In genomic region chr3:112637700-112638099, GRCh38 we compare ENCODE assay signal across 12 cellular contexts. TPM values are rescaled to one million over a fixed set of nuclear protein-coding genes. Genes with fewer than 3 reads are reported as not detected.
DNase-seq lines count a peak whose midpoint lies in the region; ATAC-seq and TF ChIP-seq lines count a peak whose summit lies in the region.
"Had no signal": no experiment of that assay in that cellular context is flagged by ENCODE, and none has a peak within 500 bp of the region (broad histone marks: within the 10 kb centered on the region; RNA-seq: fewer than 3 reads in every experiment).

No MANE protein-coding gene starts in this region.

- H3K27me3 ChIP-seq in mucosa of rectum (ENCODE audit: control insufficient read depth in 2 of 2, insufficient read depth in 2 of 2, low read length in 2 of 2) (no peaks in the 10 kb centered on the region), stomach (no peaks in the 10 kb centered on the region)
- H3K27me3 ChIP-seq in CD4-positive, alpha-beta memory T cell (ENCODE audit: insufficient read depth, low read length), result no peaks in the 10 kb centered on the region

- WGBS in stomach, 5 donors, result 61 to 76% (median 73%) methylated on average over 4 of the region's 4 CpGs

- H3K36me3 ChIP-seq in mucosa of rectum (ENCODE audit: control insufficient read depth in 2 of 2, insufficient read depth in 2 of 2, low read length in 2 of 2) (no peaks in the 10 kb centered on the region), stomach (no peaks in the 10 kb centered on the region)
- H3K36me3 ChIP-seq in CD4-positive, alpha-beta memory T cell (ENCODE audit: insufficient read depth, low read length), result no peaks in the 10 kb centered on the region

- no peak for TF ChIP-seq CTCF in chondrocyte (IDR thresholded peaks at IDR 0.05)
- TF ChIP-seq CTCF in stomach (IDR thresholded peaks at IDR 0.05), result no peak

- ATAC-seq in stimulated activated memory B cell treated with anti-CD40 and anti-IgM and Interleukin-4, amounts not matched to agents 10 μg/mL and 1 μg/mL and 100 μg/mL, for 72 hours, result no peak
- ATAC-seq: activated T-cell treated with anti-CD3 and anti-CD28 coated beads, Interleukin-2, amount 50 U/mL, for 4 hours; natural killer cell treated with Interleukin-12 subunit alpha and Interleukin-12 subunit beta and Interleukin-15 and Interleukin-18, amount 100 ng/mL, for 72 hours; PC-3 had no signal

- TF ChIP-seq EP300 in stomach (IDR thresholded peaks at IDR 0.05), result no peak

- TF ChIP-seq POLR2A in stomach (IDR thresholded peaks at IDR 0.05), result no peak

- intact Hi-C loops in stomach (cut with DNase I; ENCODE audit: low total_unique reads), result no loop called here
- intact Hi-C loops in CD4-positive, alpha-beta memory T cell (cut with micrococcal nuclease), result no loop called here

- H3K27ac Mint-ChIP-seq in chondrocyte (ENCODE audit: unreplicated experiment), result peak overlapping the region; percentile 97
- no peak overlapping the region for H3K27ac Mint-ChIP-seq in CD4-positive, alpha-beta memory T cell
- no peak overlapping the region for H3K27ac Mint-ChIP-seq in stimulated activated memory B cell treated with anti-CD40 and anti-IgM and Interleukin-4, amounts not matched to agents 10 μg/mL and 1 μg/mL and 100 μg/mL, for 72 hours
- H3K27ac Mint-ChIP-seq: natural killer cell treated with Interleukin-12 subunit alpha and Interleukin-12 subunit beta and Interleukin-15 and Interleukin-18, amount 100 ng/mL, for 72 hours had no signal

- no peak overlapping the region for H3K4me3 Mint-ChIP-seq in chondrocyte (ENCODE audit: unreplicated experiment)
- no peak overlapping the region for H3K4me3 Mint-ChIP-seq in CD4-positive, alpha-beta memory T cell
- no peak overlapping the region for H3K4me3 Mint-ChIP-seq in stimulated activated memory B cell treated with anti-CD40 and anti-IgM and Interleukin-4, amounts not matched to agents 10 μg/mL and 1 μg/mL and 100 μg/mL, for 72 hours
- H3K4me3 Mint-ChIP-seq: activated T-cell treated with anti-CD3 and anti-CD28 coated beads, Interleukin-2, amount 50 U/mL, for 4 hours; natural killer cell treated with Interleukin-12 subunit alpha and Interleukin-12 subunit beta and Interleukin-15 and Interleukin-18, amount 100 ng/mL, for 72 hours had no signal

- peak overlapping the region in 1 of 2 donors; percentile 18 for H3K9ac ChIP-seq in mucosa of rectum (ENCODE audit: low read depth in 1 of 2, low read length in 2 of 2)

- POLR2A ChIA-PET in CD4-positive, alpha-beta memory T cell (lab: Charles Lee; ENCODE audit: partially characterized antibody), result no interaction called here

- H3K9me3 Mint-ChIP-seq in chondrocyte (ENCODE audit: low read depth), result no peaks in the 10 kb centered on the region
- no peaks in the 10 kb centered on the region for H3K9me3 Mint-ChIP-seq in CD4-positive, alpha-beta memory T cell
- no peaks in the 10 kb centered on the region for H3K9me3 Mint-ChIP-seq in stimulated activated memory B cell treated with anti-CD40 and anti-IgM and Interleukin-4, amounts not matched to agents 10 μg/mL and 1 μg/mL and 100 μg/mL, for 72 hours
- H3K9me3 Mint-ChIP-seq: activated T-cell treated with anti-CD3 and anti-CD28 coated beads, Interleukin-2, amount 50 U/mL, for 4 hours; natural killer cell treated with Interleukin-12 subunit alpha and Interleukin-12 subunit beta and Interleukin-15 and Interleukin-18, amount 100 ng/mL, for 72 hours had no signal

- DNase-seq in HCEC 1CT (peak; percentile 8), chondrocyte (ENCODE audit: low spot score) (no peak), stomach (no peak), NCI-H1694 treated with DMSO at 0.1 percent for 48 hours (lab: John Stamatoyannopoulos, UW) (no peak), OCI-M1 (lab: John Stamatoyannopoulos, UW) (no peak)
- DNase-seq in CD4-positive, alpha-beta memory T cell, result no peak
- DNase-seq: activated T-cell treated with anti-CD3 and anti-CD28 coated beads, Interleukin-2, amount 50 U/mL, for 4 hours; kidney; PC-3 had no signal

- peaks cover 14% of the 10 kb centered on the region for H3K36me3 Mint-ChIP-seq in chondrocyte (ENCODE audit: low read depth)
- no peaks in the 10 kb centered on the region for H3K36me3 Mint-ChIP-seq in CD4-positive, alpha-beta memory T cell
- no peaks in the 10 kb centered on the region for H3K36me3 Mint-ChIP-seq in stimulated activated memory B cell treated with anti-CD40 and anti-IgM and Interleukin-4, amounts not matched to agents 10 μg/mL and 1 μg/mL and 100 μg/mL, for 72 hours
- H3K36me3 Mint-ChIP-seq: natural killer cell treated with Interleukin-12 subunit alpha and Interleukin-12 subunit beta and Interleukin-15 and Interleukin-18, amount 100 ng/mL, for 72 hours had no signal

- CTCF ChIA-PET in CD4-positive, alpha-beta memory T cell (lab: Charles Lee; ENCODE audit: partially characterized antibody), result interaction anchor here (0.8 to 1.5 kb wide), 5 partner anchors 8 to 651 kb away, joined by 3 to 4 read pairs (median 3); partner anchors contain the start of gene CD200R1

- H3K4me3 ChIP-seq in mucosa of rectum (ENCODE audit: low read length in 2 of 2) (peak overlapping the region; percentile 51 to 58), stomach (peak overlapping the region in 3 of 4 donors; percentile 2 to 33 (median 29))
- H3K4me3 ChIP-seq in CD4-positive, alpha-beta memory T cell (ENCODE audit: low read length in 2 of 2), result no peak overlapping the region

- peak overlapping the region in 1 of 2 donors; percentile 10 for H3K27ac ChIP-seq in mucosa of rectum (ENCODE audit: low read depth in 2 of 2, low read length in 2 of 2)
- H3K27ac ChIP-seq in stomach, result peak overlapping the region in 4 of 5 donors; percentile 74 to 83 (median 78)
- H3K27ac ChIP-seq in CD4-positive, alpha-beta memory T cell (ENCODE audit: low read depth, low read length), result no peak overlapping the region

- no peaks in the 10 kb centered on the region for H3K9me3 ChIP-seq in mucosa of rectum (ENCODE audit: control insufficient read depth in 2 of 2, low read length in 2 of 2)
- H3K9me3 ChIP-seq in stomach, result no peaks in the 10 kb centered on the region
- H3K9me3 ChIP-seq in CD4-positive, alpha-beta memory T cell (ENCODE audit: control insufficient read depth in 1 of 2, low read length in 2 of 2), result no peaks in the 10 kb centered on the region

- H3K4me1 Mint-ChIP-seq in chondrocyte (ENCODE audit: low read depth), result peaks cover 51% of the 10 kb centered on the region
- H3K4me1 Mint-ChIP-seq in CD4-positive, alpha-beta memory T cell, result peaks cover 0 to 6% (median 2%) of the 10 kb centered on the region in 4 donors
- H3K4me1 Mint-ChIP-seq in stimulated activated memory B cell treated with anti-CD40 and anti-IgM and Interleukin-4, amounts not matched to agents 10 μg/mL and 1 μg/mL and 100 μg/mL, for 72 hours, result peaks cover 16% of the 10 kb centered on the region

- H3K27me3 Mint-ChIP-seq in chondrocyte (ENCODE audit: low read depth), result no peaks in the 10 kb centered on the region
- peaks cover 1 to 3% of the 10 kb centered on the region in 2 donors for H3K27me3 Mint-ChIP-seq in CD4-positive, alpha-beta memory T cell
- H3K27me3 Mint-ChIP-seq in stimulated activated memory B cell treated with anti-CD40 and anti-IgM and Interleukin-4, amounts not matched to agents 10 μg/mL and 1 μg/mL and 100 μg/mL, for 72 hours, result no peaks in the 10 kb centered on the region

- H3K4me1 ChIP-seq in mucosa of rectum (ENCODE audit: control insufficient read depth in 2 of 2, insufficient read depth in 2 of 2, low read length in 2 of 2) (peaks cover 0 to 2% of the 10 kb centered on the region in 2 donors), stomach (peaks cover under 1 to 80% (median 34%) of the 10 kb centered on the region in 4 donors)
- H3K4me1 ChIP-seq in CD4-positive, alpha-beta memory T cell (ENCODE audit: insufficient read depth, low read length), result peaks cover 5% of the 10 kb centered on the region

RNA-seq across cellular contexts. Expression of gene CCDC80, which starts 3.2 kb away (rescaled TPM):
- 1,151 to 1,607 TPM (median 1,574 TPM) in 3 replicates for total RNA-seq in chondrocyte
- total RNA-seq in stomach, result 100 to 1,000 TPM in 1 of 5 donors, 10 to 100 TPM in 3, 1 to 10 TPM in 1; 2.3 to 158 (median 29.0) TPM
- polyA plus RNA-seq in stomach, result 10 to 100 TPM in 2 of 3 donors, 1 to 10 TPM in 1; 7.4 to 11.8 (median 10.2) TPM
- total RNA-seq in CD4-positive, alpha-beta memory T cell, result not detected
- polyA plus RNA-seq in CD4-positive, alpha-beta memory T cell, result under 1 TPM; 0.02 TPM

Comparison
In these comparisons a context has a peak if more than half of its experiments do, and no peak if none do; other contexts are left out.
1. H3K4me3 ChIP-seq: peak in mucosa of rectum (2 of 2) and stomach (3 of 4); none in CD4-positive, alpha-beta memory T cell (0 of 2).